20 cellular contexts compared by ENCODE assay signal in genomic region chr2:100205128-100205527, GRCh38.
"Had no signal": no experiment of that assay in that cellular context is flagged by ENCODE, and none has a peak within 500 bp of the region (broad histone marks: within the 10 kb centered on the region; RNA-seq: fewer than 3 reads in every experiment).

No MANE protein-coding gene starts in this region.

- H3K27me3 ChIP-seq: right atrium auricular region, upper lobe of left lung had no signal

- ATAC-seq: activated T-cell treated with anti-CD3 and anti-CD28 coated beads, Interleukin-2, amount 50 U/mL, for 4 hours; effector memory CD8-positive, alpha-beta T cell; left ventricle myocardium superior had no signal

- H3K36me3 ChIP-seq: right atrium auricular region, upper lobe of left lung had no signal

- H3K9me3 Mint-ChIP-seq: activated T-cell treated with anti-CD3 and anti-CD28 coated beads, Interleukin-2, amount 50 U/mL, for 4 hours; effector memory CD8-positive, alpha-beta T cell; natural killer cell treated with Interleukin-12 subunit alpha and Interleukin-12 subunit beta and Interleukin-15 and Interleukin-18, amount 100 ng/mL, for 72 hours; stimulated activated naive CD8-positive, alpha-beta T cell treated with anti-CD3 and anti-CD28 coated beads, Interleukin-15, Interleukin-2, amounts not matched to agents 100 ng/mL and 50 ng/mL, for 24 hours had no signal

- H3K4me3 Mint-ChIP-seq: activated CD4-positive, alpha-beta memory T cell treated with anti-CD3 and anti-CD28 coated beads for 36 hours; activated T-cell treated with anti-CD3 and anti-CD28 coated beads, Interleukin-2, amount 50 U/mL, for 4 hours; effector memory CD8-positive, alpha-beta T cell; natural killer cell treated with Interleukin-12 subunit alpha and Interleukin-12 subunit beta and Interleukin-15 and Interleukin-18, amount 100 ng/mL, for 72 hours; stimulated activated naive CD8-positive, alpha-beta T cell treated with anti-CD3 and anti-CD28 coated beads, Interleukin-15, Interleukin-2, amounts not matched to agents 100 ng/mL and 50 ng/mL, for 24 hours had no signal

- H3K27me3 Mint-ChIP-seq: activated CD4-positive, alpha-beta memory T cell treated with anti-CD3 and anti-CD28 coated beads for 36 hours had no signal

- DNase-seq: activated CD4-positive, alpha-beta memory T cell treated with anti-CD3 and anti-CD28 coated beads for 36 hours; activated CD4-positive, alpha-beta T cell treated with anti-CD3 and anti-CD28 coated beads for 1 hour; activated effector memory CD4-positive, alpha-beta T cell treated with Interleukin-2 at 50 U/mL for 16 hours; activated naive CD4-positive, alpha-beta T cell treated with anti-CD3 and anti-CD28 coated beads, Interleukin-2, amount 50 U/mL, for 16 hours; activated T-cell treated with anti-CD3 and anti-CD28 coated beads, Interleukin-2, amount 50 U/mL, for 4 hours; dermis blood vessel endothelial cell; effector memory CD8-positive, alpha-beta T cell; foreskin melanocyte; kidney glomerular epithelial cell; left ventricle myocardium superior; occipital lobe; stimulated activated CD4-positive, alpha-beta T cell treated with anti-CD3 and anti-CD28 coated beads, Interleukin-4, amount 100 ng/mL, for 24 hours; upper lobe of left lung had no signal

- FAIRE-seq: astrocyte had no signal

- H3K4me3 ChIP-seq: right atrium auricular region, skin epidermis, upper lobe of left lung had no signal

- H3K9me3 ChIP-seq: right atrium auricular region, upper lobe of left lung had no signal

- H3K27ac Mint-ChIP-seq: activated CD4-positive, alpha-beta memory T cell treated with anti-CD3 and anti-CD28 coated beads for 36 hours; effector memory CD8-positive, alpha-beta T cell; natural killer cell treated with Interleukin-12 subunit alpha and Interleukin-12 subunit beta and Interleukin-15 and Interleukin-18, amount 100 ng/mL, for 72 hours; progenitor cell of endocrine pancreas; stimulated activated naive CD8-positive, alpha-beta T cell treated with anti-CD3 and anti-CD28 coated beads, Interleukin-15, Interleukin-2, amounts not matched to agents 100 ng/mL and 50 ng/mL, for 24 hours had no signal

- H3K27ac ChIP-seq: right atrium auricular region, skin epidermis, upper lobe of left lung, VCaP had no signal
